ENCODE assay signal across 1 cellular context in the genomic region with DNA sequence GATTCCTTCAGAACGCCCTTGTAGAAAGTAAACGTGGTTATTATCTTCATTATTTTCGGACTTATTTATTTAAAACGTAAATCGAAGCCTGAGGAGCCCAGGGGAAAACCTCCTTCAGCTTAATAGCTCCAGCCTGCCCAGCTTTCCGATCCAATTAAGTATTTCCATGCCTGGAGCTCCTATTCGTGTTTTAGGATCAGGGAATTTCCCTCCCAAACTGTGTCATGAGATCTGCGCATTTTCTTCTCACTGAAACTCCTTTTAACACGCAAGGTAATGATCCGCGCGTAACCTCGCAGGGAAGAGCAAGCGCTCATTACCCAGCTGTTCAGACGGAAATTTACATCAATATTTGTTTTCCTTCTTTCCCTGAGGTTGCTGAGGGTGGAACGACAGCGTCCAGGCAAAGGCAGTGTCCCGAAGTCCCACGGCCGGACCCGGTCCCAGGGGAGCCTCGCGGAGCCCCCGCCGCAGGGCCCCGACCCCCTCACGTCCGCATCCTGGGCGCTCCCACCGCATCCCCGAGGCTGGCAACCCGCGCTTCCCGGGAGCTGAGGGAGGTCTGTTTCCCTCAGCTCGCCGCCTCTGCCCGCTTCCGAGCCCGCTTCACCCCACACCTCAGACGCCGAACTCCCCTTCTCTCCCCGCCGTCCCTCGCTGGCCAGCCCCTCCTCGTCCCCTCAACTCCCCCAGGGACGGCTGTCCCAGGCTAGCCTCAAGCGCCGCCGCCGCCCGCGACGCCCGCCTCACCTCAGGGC.
TF ChIP-seq lines count a peak whose summit lies in the region.

No MANE protein-coding gene starts in this region.

TF ChIP-seq in H1, 55 proteins besides CTCF, POLR2A, EP300 and RAD21:
- no peak for TF ChIP-seq GABPA (IDR thresholded peaks at IDR 0.05; ENCODE audit: borderline replicate concordance, insufficient read depth, low read length)
- peak; percentile 32 for TF ChIP-seq KDM4A (IDR thresholded peaks at IDR 0.05; ENCODE audit: low read depth, low read length, severe bottlenecking)
TF ChIP-seq in H1: peak in this region for 1.
